In the genomic region with DNA sequence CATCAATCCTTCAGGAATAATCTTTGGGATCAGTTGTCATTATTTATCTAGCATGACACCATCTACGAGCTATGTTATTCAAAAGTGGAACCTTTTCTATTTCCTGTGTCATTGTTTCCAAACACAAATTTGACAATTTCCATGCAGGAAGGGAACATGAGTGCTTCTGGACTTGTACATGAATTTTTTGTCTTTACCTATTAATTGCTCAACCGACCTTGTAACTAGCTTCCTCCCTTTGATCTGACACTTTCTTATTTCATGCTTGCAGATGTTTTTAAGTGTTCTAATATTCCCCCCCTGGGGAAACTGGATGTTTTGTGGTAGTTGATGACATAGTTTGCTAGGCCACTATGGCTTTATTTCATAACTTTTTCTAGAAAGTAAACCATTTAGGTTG, we compare ENCODE assay signal across 30 cellular contexts.
"Had no signal": no experiment of that assay in that cellular context is flagged by ENCODE, and none has a peak within 500 bp of the region (broad histone marks: within the 10 kb centered on the region; RNA-seq: fewer than 3 reads in every experiment).

No MANE protein-coding gene starts in this region.

- H3K4me2 ChIP-seq: smooth muscle cell had no signal

- H3K27ac ChIP-seq: lower lobe of right lung, neutrophil, parathyroid adenoma, psoas muscle, right atrium auricular region, right lobe of liver, transverse colon, upper lobe of left lung, vagina had no signal

- ATAC-seq: left cardiac atrium; left lobe of liver; left ventricle myocardium superior; lower lobe of right lung; mucosa of descending colon; naive thymus-derived CD8-positive, alpha-beta T cell; psoas muscle; right lobe of liver; stimulated activated memory B cell treated with anti-CD40 and anti-IgM and Interleukin-4, amounts not matched to agents 10 μg/mL and 1 μg/mL and 100 μg/mL, for 72 hours; stimulated activated naive CD8-positive, alpha-beta T cell treated with anti-CD3 and anti-CD28 coated beads, Interleukin-15, amount 100 ng/mL, for 72 hours had no signal

- H3K36me3 ChIP-seq: lower lobe of right lung, neutrophil, right atrium auricular region, right lobe of liver, transverse colon, upper lobe of left lung, vagina had no signal

- H3K9me3 ChIP-seq: lower lobe of right lung, mucosa of descending colon, neutrophil, psoas muscle, right atrium auricular region, right lobe of liver, transverse colon, upper lobe of left lung, vagina had no signal

- H3K4me3 Mint-ChIP-seq: immature natural killer cell; naive thymus-derived CD8-positive, alpha-beta T cell; nephron; neural crest cell; stimulated activated memory B cell treated with anti-CD40 and anti-IgM and Interleukin-4, amounts not matched to agents 10 μg/mL and 1 μg/mL and 100 μg/mL, for 72 hours; stimulated activated naive CD8-positive, alpha-beta T cell treated with anti-CD3 and anti-CD28 coated beads, Interleukin-15, amount 100 ng/mL, for 72 hours had no signal

- FAIRE-seq: islet of Langerhans had no signal

- H3K9me3 Mint-ChIP-seq: nephron, neural crest cell had no signal

- H3K36me3 Mint-ChIP-seq: immature natural killer cell; naive thymus-derived CD8-positive, alpha-beta T cell; stimulated activated memory B cell treated with anti-CD40 and anti-IgM and Interleukin-4, amounts not matched to agents 10 μg/mL and 1 μg/mL and 100 μg/mL, for 72 hours had no signal

- H3K4me1 ChIP-seq: lower lobe of right lung, parathyroid adenoma, psoas muscle, right atrium auricular region, right lobe of liver, transverse colon, upper lobe of left lung, vagina had no signal

- H2AFZ ChIP-seq: parathyroid adenoma had no signal

- H3K27me3 Mint-ChIP-seq: naive thymus-derived CD8-positive, alpha-beta T cell; stimulated activated memory B cell treated with anti-CD40 and anti-IgM and Interleukin-4, amounts not matched to agents 10 μg/mL and 1 μg/mL and 100 μg/mL, for 72 hours; stimulated activated naive CD8-positive, alpha-beta T cell treated with anti-CD3 and anti-CD28 coated beads, Interleukin-15, amount 100 ng/mL, for 72 hours had no signal

- DNase-seq: hippocampal formation; immature natural killer cell; left cardiac atrium; left ventricle myocardium superior; lower lobe of right lung; midbrain; mucosa of descending colon; naive thymus-derived CD8-positive, alpha-beta T cell; occipital lobe; psoas muscle; right lobe of liver; stimulated activated CD4-positive, alpha-beta T cell treated with anti-CD3 and anti-CD28 coated beads, Interleukin-1b, Interleukin-23, amount 100 ng/mL, for 48 hours; stimulated activated CD4-positive, alpha-beta T cell treated with anti-CD3 and anti-CD28 coated beads, Interleukin-2, amount 100 ng/mL, for 48 hours; stimulated activated CD4-positive, alpha-beta T cell treated with anti-CD3 and anti-CD28 coated beads, Interleukin-4, amount 100 ng/mL, for 4 hours; stimulated activated CD8-positive, alpha-beta memory T cell treated with anti-CD3 and anti-CD28 coated beads, Interleukin-4, amount 100 ng/mL, for 48 hours; stimulated activated naive CD4-positive, alpha-beta T cell treated with Interleukin-2 at 50 U/mL for 16 hours; stimulated activated naive CD8-positive, alpha-beta T cell treated with anti-CD3 and anti-CD28 coated beads, Interleukin-15, amount 100 ng/mL, for 72 hours; substantia nigra; transverse colon; upper lobe of left lung had no signal

- H3K27me3 ChIP-seq: right atrium auricular region, right lobe of liver, transverse colon, upper lobe of left lung, vagina had no signal

- H3K27ac Mint-ChIP-seq: immature natural killer cell; naive thymus-derived CD8-positive, alpha-beta T cell; nephron; stimulated activated memory B cell treated with anti-CD40 and anti-IgM and Interleukin-4, amounts not matched to agents 10 μg/mL and 1 μg/mL and 100 μg/mL, for 72 hours; stimulated activated naive CD8-positive, alpha-beta T cell treated with anti-CD3 and anti-CD28 coated beads, Interleukin-15, amount 100 ng/mL, for 72 hours had no signal

- H3K9ac ChIP-seq: parathyroid adenoma had no signal

- H3K4me3 ChIP-seq: lower lobe of right lung, mucosa of descending colon, psoas muscle, right atrium auricular region, right lobe of liver, smooth muscle cell, transverse colon, upper lobe of left lung, vagina had no signal

- H3K79me2 ChIP-seq: parathyroid adenoma had no signal

- H3K4me1 Mint-ChIP-seq: immature natural killer cell; naive thymus-derived CD8-positive, alpha-beta T cell; nephron; stimulated activated memory B cell treated with anti-CD40 and anti-IgM and Interleukin-4, amounts not matched to agents 10 μg/mL and 1 μg/mL and 100 μg/mL, for 72 hours; stimulated activated naive CD8-positive, alpha-beta T cell treated with anti-CD3 and anti-CD28 coated beads, Interleukin-15, amount 100 ng/mL, for 72 hours had no signal
